9 cellular contexts compared by ENCODE assay signal in genomic region chr5:74673011-74673790, GRCh38. TPM values are rescaled to one million over a fixed set of nuclear protein-coding genes. Genes with fewer than 3 reads are reported as not detected.
DNase-seq lines count a peak whose midpoint lies in the region; ATAC-seq, FAIRE-seq and TF ChIP-seq lines count a peak whose summit lies in the region.
"Had no signal": no experiment of that assay in that cellular context is flagged by ENCODE, and none has a peak within 500 bp of the region (broad histone marks: within the 10 kb centered on the region; RNA-seq: fewer than 3 reads in every experiment).

No MANE protein-coding gene starts in this region.

- 57% methylated on average over 6 of the region's 6 CpGs for WGBS in liver
- WGBS in small intestine, 3 donors, result 54 to 58% (median 57%) methylated on average over 6 of the region's 6 CpGs

- no peak overlapping the region for H3K27ac ChIP-seq in liver (ENCODE audit: low read depth in 1 of 2, low read length in 2 of 2)
- no peak overlapping the region for H3K27ac ChIP-seq in small intestine (ENCODE audit: low read depth in 1 of 2, low read length in 1 of 2)

- H3K4me1 Mint-ChIP-seq in stimulated activated memory B cell treated with anti-CD40 and anti-IgM and Interleukin-4, amounts not matched to agents 10 μg/mL and 1 μg/mL and 100 μg/mL, for 72 hours, result no peaks in the 10 kb centered on the region
- H3K4me1 Mint-ChIP-seq: CD4-positive, alpha-beta memory T cell had no signal

- no peak overlapping the region for H3K4me3 Mint-ChIP-seq in stimulated activated memory B cell treated with anti-CD40 and anti-IgM and Interleukin-4, amounts not matched to agents 10 μg/mL and 1 μg/mL and 100 μg/mL, for 72 hours
- H3K4me3 Mint-ChIP-seq: CD4-positive, alpha-beta memory T cell had no signal

- ATAC-seq in stimulated activated memory B cell treated with anti-CD40 and anti-IgM and Interleukin-4, amounts not matched to agents 10 μg/mL and 1 μg/mL and 100 μg/mL, for 72 hours, result no peak
- ATAC-seq in GM19455 (IDR thresholded peaks at IDR 0.05; ENCODE audit: unreplicated experiment), result no peak

- H3K4me1 ChIP-seq in liver (ENCODE audit: control insufficient read depth in 4 of 4, insufficient read depth in 4 of 4, low read length in 3 of 4) (peaks cover 0 to 8% (median 4%) of the 10 kb centered on the region in 4 donors), small intestine (ENCODE audit: control insufficient read depth in 2 of 2, insufficient read depth in 1 of 2, low read depth in 1 of 2, low read length in 1 of 2) (no peaks in the 10 kb centered on the region)

- FAIRE-seq in bronchial epithelial cell (lab: Jason Lieb, UNC), result no peak
- FAIRE-seq in small intestine (lab: Jason Lieb, UNC), result no peak

- H3K27ac Mint-ChIP-seq in stimulated activated memory B cell treated with anti-CD40 and anti-IgM and Interleukin-4, amounts not matched to agents 10 μg/mL and 1 μg/mL and 100 μg/mL, for 72 hours, result no peak overlapping the region

- H3K4me3 ChIP-seq in bronchial epithelial cell (ENCODE audit: low read depth, low read length) (no peak overlapping the region), liver (ENCODE audit: low read depth in 1 of 3, low read length in 3 of 3) (peak overlapping the region in 1 of 3 donors; percentile 4), small intestine (ENCODE audit: low read depth in 1 of 2, low read length in 2 of 2) (no peak overlapping the region)

- TF ChIP-seq CTCF in bronchial epithelial cell (IDR thresholded peaks at IDR 0.05; ENCODE audit: insufficient read depth, low read length, severe bottlenecking), result peak; percentile 29
- peak; percentile 32 for TF ChIP-seq CTCF in liver (IDR thresholded peaks at IDR 0.05; ENCODE audit: low read depth, low read length, missing input control)

- H3K36me3 Mint-ChIP-seq in stimulated activated memory B cell treated with anti-CD40 and anti-IgM and Interleukin-4, amounts not matched to agents 10 μg/mL and 1 μg/mL and 100 μg/mL, for 72 hours, result peaks cover 4% of the 10 kb centered on the region
- H3K36me3 Mint-ChIP-seq: CD4-positive, alpha-beta memory T cell had no signal

- H3K9me3 ChIP-seq in liver (ENCODE audit: control insufficient read depth in 4 of 4, low read length in 3 of 4) (no peaks in the 10 kb centered on the region), small intestine (ENCODE audit: control insufficient read depth, low read depth) (no peaks in the 10 kb centered on the region)

- H3K9me3 Mint-ChIP-seq in stimulated activated memory B cell treated with anti-CD40 and anti-IgM and Interleukin-4, amounts not matched to agents 10 μg/mL and 1 μg/mL and 100 μg/mL, for 72 hours, result peaks cover 3% of the 10 kb centered on the region
- H3K9me3 Mint-ChIP-seq: CD4-positive, alpha-beta memory T cell had no signal

- H3K27me3 Mint-ChIP-seq in stimulated activated memory B cell treated with anti-CD40 and anti-IgM and Interleukin-4, amounts not matched to agents 10 μg/mL and 1 μg/mL and 100 μg/mL, for 72 hours, result peaks cover 23% of the 10 kb centered on the region

- no peak overlapping the region for H3K9ac ChIP-seq in liver (ENCODE audit: low read depth in 1 of 2, low read length in 2 of 2)

- peak; percentile 83 to 84 for TF ChIP-seq RAD21 in liver (IDR thresholded peaks at IDR 0.05)

- H3K36me3 ChIP-seq in bronchial epithelial cell (ENCODE audit: control insufficient read depth, insufficient read depth, low read length) (no peaks in the 10 kb centered on the region), liver (ENCODE audit: control insufficient read depth in 4 of 4, insufficient read depth in 3 of 4, low read depth in 1 of 4, low read length in 3 of 4) (no peaks in the 10 kb centered on the region), small intestine (ENCODE audit: control insufficient read depth in 2 of 2, insufficient read depth in 2 of 2, low read length in 2 of 2) (no peaks in the 10 kb centered on the region)

- H3K27me3 ChIP-seq in bronchial epithelial cell (ENCODE audit: control insufficient read depth, insufficient read depth, low read length) (no peaks in the 10 kb centered on the region), liver (ENCODE audit: control insufficient read depth in 4 of 4, insufficient read depth in 4 of 4, low read length in 3 of 4) (no peaks in the 10 kb centered on the region), small intestine (ENCODE audit: control insufficient read depth in 2 of 2, insufficient read depth in 2 of 2, low read length in 2 of 2) (no peaks in the 10 kb centered on the region)

- DNase-seq in DMS153 treated with DMSO at 0.1 percent for 48 hours (lab: John Stamatoyannopoulos, UW; ENCODE audit: unreplicated experiment), result peak; percentile 1
- no peak for DNase-seq in DMS153 (lab: John Stamatoyannopoulos, UW)
- DNase-seq in NCI-H446 treated with DMSO at 0.1 percent for 48 hours (lab: John Stamatoyannopoulos, UW), result peak; percentile 78
- DNase-seq in bronchial epithelial cell (ENCODE audit: low read depth), result peak; percentile 54
- DNase-seq in small intestine, result no peak

TF ChIP-seq in liver, 16 proteins besides CTCF, POLR2A, EP300 and RAD21:
- TF ChIP-seq SP1 (IDR thresholded peaks at IDR 0.05) (no peak), EGR1 (IDR thresholded peaks at IDR 0.05; ENCODE audit: low read depth in 2 of 2) (no peak), YY1 (IDR thresholded peaks at IDR 0.05) (no peak), ZBTB33 (IDR thresholded peaks at IDR 0.05) (no peak), NR2F2 (IDR thresholded peaks at IDR 0.05) (no peak), ATF3 (IDR thresholded peaks at IDR 0.05) (no peak), FOXA1 (IDR thresholded peaks at IDR 0.05) (no peak), FOXA2 (IDR thresholded peaks at IDR 0.05) (no peak), RXRA (IDR thresholded peaks at IDR 0.05) (no peak), HNF4A (conservative IDR thresholded peaks at IDR 0.05) (no peak), GABPA (IDR thresholded peaks at IDR 0.05 in 1 of 2, conservative IDR thresholded peaks at IDR 0.05 in 1 of 2) (no peak), TAF1 (conservative IDR thresholded peaks at IDR 0.05) (no peak)

RNA-seq across cellular contexts. Expression of gene HEXB, which starts 11.8 kb away (rescaled TPM):
- 220 and 264 TPM in 2 replicates for total RNA-seq in bronchial epithelial cell
- total RNA-seq in liver, result 10 to 100 TPM; 67.7 to 73.0 TPM
- 10 to 100 TPM; 79.5 to 84.5 TPM for polyA plus RNA-seq in liver
- 100 to 1,000 TPM in 2 of 3 donors, 10 to 100 TPM in 1; 63.5 to 114 (median 109) TPM for polyA plus RNA-seq in small intestine

RNA-seq across cellular contexts. Expression of gene ENC1, which starts 32.7 kb away (rescaled TPM):
- total RNA-seq in bronchial epithelial cell (3.5 and 3.9 TPM in 2 replicates), liver (10 to 100 TPM; 20.7 to 34.4 TPM)
- polyA plus RNA-seq in liver (1 to 10 TPM; 5.7 to 6.9 TPM), small intestine (10 to 100 TPM in 2 of 3 donors, 1 to 10 TPM in 1; 6.8 to 20.0 (median 13.9) TPM)

Comparison
In these comparisons a context has a peak if more than half of its experiments do, and no peak if none do; other contexts are left out.
1. DNase-seq: peak in DMS153 treated with DMSO at 0.1 percent for 48 hours (single experiment), NCI-H446 treated with DMSO at 0.1 percent for 48 hours (single experiment) and bronchial epithelial cell (single experiment); none in DMS153 (single experiment) and small intestine (single experiment).